Comparison of ENCODE assay signal across 20 cellular contexts in genomic region chr18:8450898-8451665, GRCh38.
"Had no signal": no experiment of that assay in that cellular context is flagged by ENCODE, and none has a peak within 500 bp of the region (broad histone marks: within the 10 kb centered on the region; RNA-seq: fewer than 3 reads in every experiment).

No MANE protein-coding gene starts in this region.

- H3K36me3 ChIP-seq: adrenal gland, colonic mucosa, lower lobe of right lung, neutrophil, upper lobe of left lung had no signal

- H3K4me1 Mint-ChIP-seq: activated naive CD4-positive, alpha-beta T cell treated with anti-CD3 and anti-CD28 coated beads, Interleukin-2, amount 50 U/mL, for 24 hours; naive B cell had no signal

- H3K9me3 ChIP-seq: adrenal gland, colonic mucosa, lower lobe of right lung, neutrophil, upper lobe of left lung had no signal

- H3K36me3 Mint-ChIP-seq: activated naive CD4-positive, alpha-beta T cell treated with anti-CD3 and anti-CD28 coated beads, Interleukin-2, amount 50 U/mL, for 24 hours; naive B cell had no signal

- H3K27ac Mint-ChIP-seq: activated CD8-positive, alpha-beta T cell treated with anti-CD3 and anti-CD28 coated beads, Interleukin-2, amount 10 ng/mL, durations not matched to agents 7 days and 5 days; activated naive CD4-positive, alpha-beta T cell treated with anti-CD3 and anti-CD28 coated beads, Interleukin-2, amount 50 U/mL, for 24 hours; stimulated activated naive CD8-positive, alpha-beta T cell treated with anti-CD3 and anti-CD28 coated beads, Interleukin-15, Interleukin-2, amounts not matched to agents 100 ng/mL and 50 ng/mL, for 24 hours had no signal

- H3K27ac ChIP-seq: adrenal gland, colonic mucosa, lower lobe of right lung, neutrophil had no signal

- H3K4me1 ChIP-seq: adrenal gland, colonic mucosa, lower lobe of right lung, upper lobe of left lung had no signal

- ATAC-seq: activated CD8-positive, alpha-beta T cell treated with anti-CD3 and anti-CD28 coated beads, Interleukin-2, amount 10 ng/mL, durations not matched to agents 7 days and 5 days; esophagus mucosa; lower lobe of right lung had no signal

- DNase-seq: activated CD4-positive, alpha-beta T cell treated with anti-CD3 and anti-CD28 coated beads for 48 hours; activated CD8-positive, alpha-beta memory T cell treated with anti-CD3 and anti-CD28 coated beads, Interleukin-2, amount 50 U/mL, for 4 hours; activated CD8-positive, alpha-beta T cell treated with anti-CD3 and anti-CD28 coated beads, Interleukin-2, amount 10 ng/mL, durations not matched to agents 7 days and 5 days; activated effector memory CD4-positive, alpha-beta T cell treated with anti-CD3 and anti-CD28 coated beads, Interleukin-2, amount 50 U/mL, for 16 hours; activated T-cell treated with anti-CD3 and anti-CD28 coated beads, Interleukin-2, amount 50 U/mL, for 48 hours; adrenal gland; central memory CD4-positive, alpha-beta T cell; colonic mucosa; hippocampal formation; kidney glomerular epithelial cell; lower lobe of right lung; naive B cell; retina; small intestine; T-helper 2 cell; upper lobe of left lung had no signal

- H3K27me3 ChIP-seq: adrenal gland, colonic mucosa, neutrophil, upper lobe of left lung had no signal

- H3K9me3 Mint-ChIP-seq: activated naive CD4-positive, alpha-beta T cell treated with anti-CD3 and anti-CD28 coated beads, Interleukin-2, amount 50 U/mL, for 24 hours; stimulated activated naive CD8-positive, alpha-beta T cell treated with anti-CD3 and anti-CD28 coated beads, Interleukin-15, Interleukin-2, amounts not matched to agents 100 ng/mL and 50 ng/mL, for 24 hours had no signal

- H3K4me3 Mint-ChIP-seq: activated CD8-positive, alpha-beta T cell treated with anti-CD3 and anti-CD28 coated beads, Interleukin-2, amount 10 ng/mL, durations not matched to agents 7 days and 5 days; activated naive CD4-positive, alpha-beta T cell treated with anti-CD3 and anti-CD28 coated beads, Interleukin-2, amount 50 U/mL, for 24 hours; naive B cell; stimulated activated naive CD8-positive, alpha-beta T cell treated with anti-CD3 and anti-CD28 coated beads, Interleukin-15, Interleukin-2, amounts not matched to agents 100 ng/mL and 50 ng/mL, for 24 hours had no signal

- H3K4me3 ChIP-seq: adrenal gland, colonic mucosa, lower lobe of right lung, upper lobe of left lung had no signal

- H3K27me3 Mint-ChIP-seq: stimulated activated naive CD8-positive, alpha-beta T cell treated with anti-CD3 and anti-CD28 coated beads, Interleukin-15, Interleukin-2, amounts not matched to agents 100 ng/mL and 50 ng/mL, for 24 hours had no signal
